In genomic region chr22:31345331-31346254, GRCh38 we compare ENCODE assay signal across 8 cellular contexts. TPM values are rescaled to one million over a fixed set of nuclear protein-coding genes. Genes with fewer than 3 reads are reported as not detected.
DNase-seq lines count a peak whose midpoint lies in the region; ATAC-seq and TF ChIP-seq lines count a peak whose summit lies in the region.

No MANE protein-coding gene starts in this region.

- H3K4me3 ChIP-seq in choroid plexus epithelial cell (ENCODE audit: low read depth, low read length) = peak overlapping the region; percentile 69

- H3K9me3 Mint-ChIP-seq in activated CD4-positive, alpha-beta T cell treated with anti-CD3 and anti-CD28 coated beads for 36 hours (ENCODE audit: low read depth) = no peaks in the 10 kb centered on the region

- peaks cover 44% of the 10 kb centered on the region for H3K4me1 Mint-ChIP-seq in activated CD4-positive, alpha-beta T cell treated with anti-CD3 and anti-CD28 coated beads for 36 hours

- H3K27me3 Mint-ChIP-seq in activated CD4-positive, alpha-beta T cell treated with anti-CD3 and anti-CD28 coated beads for 36 hours = no peaks in the 10 kb centered on the region

- TF ChIP-seq CTCF in choroid plexus epithelial cell (conservative IDR thresholded peaks at IDR 0.05; ENCODE audit: low read depth, low read length) = peak; percentile 61

- intact Hi-C loops in activated CD4-positive, alpha-beta T cell treated with anti-CD3 and anti-CD28 coated beads for 36 hours (cut with DNase I, micrococcal nuclease) = loop anchor here (1.0 to 10.0 kb wide), 18 partner anchors 15 to 599 kb away; partner anchors contain the start of genes DRG1 (in 2 of the 2), PIK3IP1 (in 2 of the 2), SFI1 (in 2 of the 2) and DEPDC5 (in 1 of the 2)
- intact Hi-C loops in left colon (cut with DNase I, micrococcal nuclease) = no loop called here

- H3K36me3 Mint-ChIP-seq in activated CD4-positive, alpha-beta T cell treated with anti-CD3 and anti-CD28 coated beads for 36 hours (ENCODE audit: low read depth) = peaks cover 41% of the 10 kb centered on the region

- peak overlapping the region; percentile 90 for H3K4me3 Mint-ChIP-seq in activated CD4-positive, alpha-beta T cell treated with anti-CD3 and anti-CD28 coated beads for 36 hours

- POLR2A ChIA-PET in activated CD4-positive, alpha-beta T cell treated with anti-CD3 and anti-CD28 coated beads for 36 hours (lab: Charles Lee) = interaction anchor here (0.5 to 2.7 kb wide), 6 partner anchors 15 to 376 kb away, joined by 3 to 8 read pairs (median 4); partner anchors contain the start of genes DRG1 and PIK3IP1

- peak; percentile 67 for DNase-seq in SIG-M5 treated with dmso at 0.1 percent for 504 hours (lab: John Stamatoyannopoulos, UW; ENCODE audit: unreplicated experiment)
- no peak for DNase-seq in SIG-M5 (lab: John Stamatoyannopoulos, UW)
- DNase-seq in NCI-H446 (lab: John Stamatoyannopoulos, UW) = peak; percentile 58 to 93
- DNase-seq in activated CD4-positive, alpha-beta T cell treated with anti-CD3 and anti-CD28 coated beads for 36 hours = peak; percentile 93
- DNase-seq in choroid plexus epithelial cell (ENCODE audit: low read depth) = peak; percentile 88
- peak; percentile 77 to 88 for DNase-seq in left colon
- peak; percentile 85 for DNase-seq in stimulated activated CD4-positive, alpha-beta T cell treated with anti-CD3 and anti-CD28 coated beads, Interleukin-1b, Interleukin-23, amount 100 ng/mL, for 4 hours (ENCODE audit: low read depth in 2 of 2)

- ATAC-seq in HG03108 (IDR thresholded peaks at IDR 0.05; ENCODE audit: unreplicated experiment) (peak; percentile 39), left colon (peak; percentile 60)
- peak; percentile 59 for ATAC-seq in activated CD4-positive, alpha-beta T cell treated with anti-CD3 and anti-CD28 coated beads for 36 hours

- CTCF ChIA-PET in activated CD4-positive, alpha-beta T cell treated with anti-CD3 and anti-CD28 coated beads for 36 hours (lab: Charles Lee) = interaction anchor here (0.6 to 1.0 kb wide), 6 partner anchors 9 to 292 kb away, joined by 3 to 4 read pairs (median 3); partner anchors contain the start of gene PIK3IP1

- peak overlapping the region; percentile 92 for H3K27ac Mint-ChIP-seq in activated CD4-positive, alpha-beta T cell treated with anti-CD3 and anti-CD28 coated beads for 36 hours

RNA-seq across cellular contexts. Expression of gene PATZ1, which starts 0.6 kb away (rescaled TPM):
- 10 to 100 TPM; 22.9 to 23.9 TPM for total RNA-seq in activated CD4-positive, alpha-beta T cell treated with anti-CD3 and anti-CD28 coated beads for 36 hours
- 10 to 100 TPM; 11.0 to 15.0 TPM for total RNA-seq in left colon

RNA-seq across cellular contexts. Expression of gene PIK3IP1, which starts 53.3 kb away (rescaled TPM):
- total RNA-seq in activated CD4-positive, alpha-beta T cell treated with anti-CD3 and anti-CD28 coated beads for 36 hours = 10 to 100 TPM; 14.2 to 15.1 TPM
- total RNA-seq in left colon = 10 to 100 TPM in 1 of 2 donors, 1 to 10 TPM in 1; 8.1 to 21.9 TPM

RNA-seq across cellular contexts. Expression of gene DRG1, which starts 53.8 kb away (rescaled TPM):
- 100 to 1,000 TPM; 104 to 106 TPM for total RNA-seq in activated CD4-positive, alpha-beta T cell treated with anti-CD3 and anti-CD28 coated beads for 36 hours
- total RNA-seq in left colon = 10 to 100 TPM; 29.9 to 34.5 TPM

Comparison
In these comparisons a context has a peak if more than half of its experiments do, and no peak if none do; other contexts are left out.
1. intact Hi-C loops: an anchor here in activated CD4-positive, alpha-beta T cell treated with anti-CD3 and anti-CD28 coated beads for 36 hours (1.0 to 10.0 kb wide); none called in left colon.